1 cellular context compared by ENCODE assay signal in the genomic region with DNA sequence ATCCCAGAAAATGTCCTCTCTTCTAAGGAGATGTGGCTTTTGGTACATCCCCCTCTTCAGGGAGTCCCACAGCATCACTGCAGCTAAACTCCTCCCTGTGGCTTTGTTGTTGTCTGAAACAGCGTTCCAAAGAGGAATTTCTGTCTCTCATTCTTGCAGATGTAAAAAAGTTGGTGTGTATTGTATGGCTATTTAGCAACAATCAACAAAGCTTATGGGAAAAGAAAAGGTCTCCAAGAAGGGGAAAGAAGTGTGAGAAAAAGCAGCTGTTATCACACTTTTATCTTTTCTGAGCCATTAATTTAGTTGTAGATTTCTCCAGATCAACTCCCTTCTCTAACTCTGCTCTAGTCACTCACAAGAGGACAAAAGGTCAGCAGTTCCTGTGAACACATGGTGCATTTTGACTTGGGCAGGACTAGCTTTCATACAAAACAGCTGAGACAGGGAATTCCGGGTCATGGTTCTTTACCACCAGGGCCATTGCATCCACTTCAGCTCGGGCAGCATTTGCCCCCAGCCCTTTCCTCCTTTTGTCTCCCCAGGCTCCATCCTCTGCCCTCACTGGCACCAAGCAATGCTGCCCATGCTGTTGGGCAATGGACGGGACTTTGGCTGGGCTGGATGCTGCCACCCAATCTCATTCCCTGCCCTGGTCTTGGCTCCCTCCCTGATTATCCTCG.
TF ChIP-seq lines count a peak whose summit lies in the region.

No MANE protein-coding gene starts in this region.

TF ChIP-seq in SK-N-SH, 30 proteins besides CTCF, POLR2A, EP300 and RAD21 (continued from another document):
- TF ChIP-seq NFIC (IDR thresholded peaks at IDR 0.05; ENCODE audit: borderline replicate concordance) = no peak
- no peak for TF ChIP-seq RCOR1 (IDR thresholded peaks at IDR 0.05; ENCODE audit: low read length)
- no peak for TF ChIP-seq MEF2A (IDR thresholded peaks at IDR 0.05; ENCODE audit: borderline replicate concordance, low read depth)
- TF ChIP-seq ELF1 (IDR thresholded peaks at IDR 0.05) = no peak
- no peak for TF ChIP-seq MAX (IDR thresholded peaks at IDR 0.05; ENCODE audit: low read depth)
- TF ChIP-seq FOXJ3 (CRISPR knock-in tag; IDR thresholded peaks at IDR 0.05) = no peak
- TF ChIP-seq SIN3A (IDR thresholded peaks at IDR 0.05; ENCODE audit: borderline replicate concordance, low read depth, low read length) = no peak
- TF ChIP-seq POLR2AphosphoS5 (IDR thresholded peaks at IDR 0.05; ENCODE audit: low read depth, low read length) = no peak
- TF ChIP-seq NRF1 (IDR thresholded peaks at IDR 0.05; ENCODE audit: low read depth, low read length) = no peak
- no peak for TF ChIP-seq GABPA (IDR thresholded peaks at IDR 0.05; ENCODE audit: low read depth)
